7 cellular contexts compared by ENCODE assay signal in the genomic region with DNA sequence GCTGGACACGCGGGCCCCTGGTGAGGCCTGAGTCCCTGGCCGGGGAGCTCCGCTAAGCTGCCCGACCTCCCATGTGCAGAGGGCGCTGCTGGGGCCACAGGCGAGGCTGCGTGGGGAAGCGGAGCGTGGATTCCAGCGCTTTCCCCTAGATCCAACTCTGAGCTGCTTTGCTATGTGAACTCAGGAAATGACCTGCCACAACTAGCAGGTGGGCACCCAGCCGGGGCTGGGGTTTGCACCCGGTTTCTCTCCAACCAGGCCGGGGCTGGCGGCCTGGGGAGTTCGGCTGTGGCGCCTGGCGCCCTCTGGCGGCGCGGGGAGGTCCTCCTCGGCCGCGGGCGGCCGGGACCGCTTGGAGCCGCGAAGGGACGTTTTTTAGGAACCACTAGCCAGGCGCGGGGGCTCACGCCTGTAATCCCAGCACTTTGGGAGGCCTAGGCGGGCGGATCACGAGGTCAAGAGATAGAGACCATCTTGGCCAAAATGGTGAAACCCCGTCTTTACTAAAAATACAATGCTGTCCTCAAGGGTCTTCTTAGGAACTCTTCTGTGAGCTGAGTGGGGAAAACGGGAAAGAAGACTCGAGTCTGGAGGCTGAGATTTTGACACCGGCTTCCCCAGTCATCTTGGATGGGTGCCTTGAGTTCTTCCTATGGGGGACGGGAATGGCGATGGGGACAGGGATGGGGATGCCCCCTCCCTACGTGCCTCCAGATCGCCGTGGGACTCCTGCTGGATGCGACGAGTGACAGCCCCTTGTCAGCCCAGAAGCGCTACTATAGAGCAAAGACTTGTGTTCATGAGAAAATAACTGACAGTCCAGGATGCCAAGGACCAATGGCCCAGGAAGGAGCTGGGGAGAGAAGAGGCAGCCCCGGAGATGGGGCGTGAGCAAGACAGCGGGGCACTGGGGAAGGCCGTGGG. TPM values are rescaled to one million over a fixed set of nuclear protein-coding genes. Genes with fewer than 3 reads are reported as not detected.
A peak's percentile ranks its signal among the peaks of the same experiment; 100 is the strongest.
DNase-seq lines count a peak whose midpoint lies in the region; ATAC-seq, FAIRE-seq and TF ChIP-seq lines count a peak whose summit lies in the region.

No MANE protein-coding gene starts in this region.

- H3K4me1 ChIP-seq in foreskin keratinocyte (peaks cover 9% of the 10 kb centered on the region), tibial artery (peaks cover 0 to 9% (median 7%) of the 10 kb centered on the region in 4 donors)

- peak; percentile 82 for TF ChIP-seq CTCF in foreskin keratinocyte (conservative IDR thresholded peaks at IDR 0.05)
- peak; percentile 86 for TF ChIP-seq CTCF in osteocyte (IDR thresholded peaks at IDR 0.05)
- TF ChIP-seq CTCF in tibial artery (IDR thresholded peaks at IDR 0.05) = peak; percentile 88 to 95

- no peak for FAIRE-seq in GM19239 (lab: Jason Lieb, UNC)

- H3K36me3 Mint-ChIP-seq in activated T-cell treated with anti-CD3 and anti-CD28 coated beads, Interleukin-2, amount 50 U/mL, for 24 hours (ENCODE audit: low read depth) = peaks cover 18% of the 10 kb centered on the region
- H3K36me3 Mint-ChIP-seq in osteocyte (ENCODE audit: unreplicated experiment) = peaks cover 12% of the 10 kb centered on the region

- H3K9me3 ChIP-seq in tibial artery = no peaks in the 10 kb centered on the region

- peak; percentile 57 for ATAC-seq in foreskin keratinocyte

- no peak overlapping the region for H3K27ac Mint-ChIP-seq in activated T-cell treated with anti-CD3 and anti-CD28 coated beads, Interleukin-2, amount 50 U/mL, for 24 hours
- H3K27ac Mint-ChIP-seq in osteocyte (ENCODE audit: unreplicated experiment) = no peak overlapping the region

- DNase-seq in GM19239 (ENCODE audit: insufficient read length, low spot score) (peak; percentile 70), HuH-7 (ENCODE audit: low spot score) (peak; percentile 84), foreskin keratinocyte (no peak), osteocyte (ENCODE audit: extremely low spot score, unreplicated experiment) (no peak), tibial artery (peak; percentile 50 to 77), ACHN (no peak)
- DNase-seq in activated T-cell treated with anti-CD3 and anti-CD28 coated beads, Interleukin-2, amount 50 U/mL, for 24 hours = peak; percentile 86

- no peaks in the 10 kb centered on the region for H3K27me3 ChIP-seq in foreskin keratinocyte
- no peaks in the 10 kb centered on the region for H3K27me3 ChIP-seq in tibial artery

- H3K36me3 ChIP-seq in tibial artery = peaks cover 0 to 29% (median 0%) of the 10 kb centered on the region in 3 donors

- H3K4me3 Mint-ChIP-seq in activated T-cell treated with anti-CD3 and anti-CD28 coated beads, Interleukin-2, amount 50 U/mL, for 24 hours = no peak overlapping the region
- H3K4me3 Mint-ChIP-seq in osteocyte (ENCODE audit: unreplicated experiment) = no peak overlapping the region

- in situ Hi-C loops in ACHN (cut with HindIII; ENCODE audit: low pct_ligation_motif_present, low pct_unique_long_range_greater_than_20kb, low sequenced_read_pairs) = no loop called here

- peaks cover 22% of the 10 kb centered on the region for H3K4me1 Mint-ChIP-seq in activated T-cell treated with anti-CD3 and anti-CD28 coated beads, Interleukin-2, amount 50 U/mL, for 24 hours (ENCODE audit: low read depth)
- H3K4me1 Mint-ChIP-seq in osteocyte (ENCODE audit: unreplicated experiment) = no peaks in the 10 kb centered on the region

- H3K27me3 Mint-ChIP-seq in activated T-cell treated with anti-CD3 and anti-CD28 coated beads, Interleukin-2, amount 50 U/mL, for 24 hours = no peaks in the 10 kb centered on the region
- no peaks in the 10 kb centered on the region for H3K27me3 Mint-ChIP-seq in osteocyte (ENCODE audit: unreplicated experiment)

- H3K9me3 Mint-ChIP-seq in activated T-cell treated with anti-CD3 and anti-CD28 coated beads, Interleukin-2, amount 50 U/mL, for 24 hours = no peaks in the 10 kb centered on the region
- no peaks in the 10 kb centered on the region for H3K9me3 Mint-ChIP-seq in osteocyte (ENCODE audit: unreplicated experiment)

- intact Hi-C loops in tibial artery (cut with DNase I; ENCODE audit: low total_unique reads) = loop anchor here (2.0 to 10.0 kb wide), 3 partner anchors 63 to 437 kb away; a partner anchor contains a TSS

- H3K4me3 ChIP-seq in tibial artery = peak overlapping the region in 1 of 2 donors; percentile 12

- H3K27ac ChIP-seq in foreskin keratinocyte (no peak overlapping the region), tibial artery (no peak overlapping the region)

RNA-seq across cellular contexts. Expression of a gene that starts 12.6 kb away (rescaled TPM):
- total RNA-seq in foreskin keratinocyte (51.2 and 51.3 TPM in 2 replicates), osteocyte (59.3 and 60.3 TPM in 2 replicates)
- polyA plus RNA-seq in foreskin keratinocyte = 56.8 and 68.5 TPM in 2 replicates

RNA-seq across cellular contexts. Expression of a gene that starts 22.5 kb away (rescaled TPM):
- total RNA-seq in foreskin keratinocyte = not detected in 2 replicates
- not detected in 2 replicates for polyA plus RNA-seq in foreskin keratinocyte
- 0.24 and 0.40 TPM in 2 replicates for total RNA-seq in osteocyte

RNA-seq across cellular contexts. Expression of a gene that starts 29.3 kb away (rescaled TPM):
- total RNA-seq in foreskin keratinocyte (12.0 and 13.5 TPM in 2 replicates), osteocyte (50.8 and 54.8 TPM in 2 replicates)
- polyA plus RNA-seq in foreskin keratinocyte = 9.3 and 9.4 TPM in 2 replicates

RNA-seq across cellular contexts. Expression of a gene that starts 29.6 kb away (rescaled TPM):
- not detected in 2 replicates for total RNA-seq in foreskin keratinocyte
- not detected in 2 replicates for polyA plus RNA-seq in foreskin keratinocyte
- total RNA-seq in osteocyte = 0.43 TPM in 1 of 2 replicates, not detected in the other

Comparison
In these comparisons a context has a peak if more than half of its experiments do, and no peak if none do; other contexts are left out.
1. DNase-seq: peak in GM19239 (single experiment), HuH-7 (single experiment), activated T-cell treated with anti-CD3 and anti-CD28 coated beads, Interleukin-2, amount 50 U/mL, for 24 hours (single experiment) and tibial artery (2 of 2); none in foreskin keratinocyte (0 of 2), osteocyte (single experiment) and ACHN (single experiment).
2. Peak in every context shown above with its lines, with median percentiles within 50 percentile points of each other: CTCF ChIP-seq.